Comparison of ENCODE assay signal across 24 cellular contexts in genomic region chr17:34107019-34107418, GRCh38.
"Had no signal": no experiment of that assay in that cellular context is flagged by ENCODE, and none has a peak within 500 bp of the region (broad histone marks: within the 10 kb centered on the region; RNA-seq: fewer than 3 reads in every experiment).

No MANE protein-coding gene starts in this region.

- H3K9me3 Mint-ChIP-seq: effector memory CD8-positive, alpha-beta T cell; endodermal cell; immature natural killer cell; mesothelial cell of epicardium; naive B cell had no signal

- ATAC-seq: effector memory CD8-positive, alpha-beta T cell; esophagus mucosa; foreskin keratinocyte; gastroesophageal sphincter; heart left ventricle; left cardiac atrium; lower lobe of right lung; mucosa of descending colon had no signal

- H3K4me2 ChIP-seq: hepatocyte had no signal

- FAIRE-seq: colon, endometrium, frontal cortex, keratinocyte had no signal

- H3K27ac Mint-ChIP-seq: effector memory CD8-positive, alpha-beta T cell; endodermal cell; immature natural killer cell; mesothelial cell of epicardium; naive B cell had no signal

- H3K4me3 Mint-ChIP-seq: effector memory CD8-positive, alpha-beta T cell; endodermal cell; immature natural killer cell; mesothelial cell of epicardium; naive B cell had no signal

- H3K79me2 ChIP-seq: hepatocyte had no signal

- H3K4me3 ChIP-seq: coronary artery, gastroesophageal sphincter, heart left ventricle, hepatocyte, left ventricle myocardium inferior, lower lobe of right lung, mucosa of descending colon had no signal

- H3K4me1 ChIP-seq: foreskin keratinocyte, gastroesophageal sphincter, heart left ventricle, left ventricle myocardium inferior, lower lobe of right lung had no signal

- H3K36me3 Mint-ChIP-seq: immature natural killer cell, mesothelial cell of epicardium, naive B cell had no signal

- H3K27ac ChIP-seq: coronary artery, epithelial cell of prostate, foreskin keratinocyte, gastroesophageal sphincter, heart left ventricle, hepatocyte, left ventricle myocardium inferior, lower lobe of right lung had no signal

- H3K4me1 Mint-ChIP-seq: immature natural killer cell, mesothelial cell of epicardium, naive B cell had no signal

- H3K9me3 ChIP-seq: gastroesophageal sphincter, heart left ventricle, left ventricle myocardium inferior, lower lobe of right lung, mucosa of descending colon had no signal

- H3K36me3 ChIP-seq: gastroesophageal sphincter, heart left ventricle, left ventricle myocardium inferior, lower lobe of right lung had no signal

- H2AFZ ChIP-seq: hepatocyte had no signal

- H3K27me3 ChIP-seq: foreskin keratinocyte had no signal

- DNase-seq: effector CD8-positive, alpha-beta T cell; effector memory CD8-positive, alpha-beta T cell; endodermal cell; erythroblast; foreskin keratinocyte; heart left ventricle; hypothalamus; immature natural killer cell; left cardiac atrium; left ventricle myocardium inferior; lower lobe of right lung; mesenchymal stem cell; mucosa of descending colon; naive B cell had no signal
